8 cellular contexts compared by ENCODE assay signal in genomic region chr5:153896701-153897100, GRCh38.
DNase-seq lines count a peak whose midpoint lies in the region; ATAC-seq and TF ChIP-seq lines count a peak whose summit lies in the region.

No MANE protein-coding gene starts in this region.

- H3K36me3 ChIP-seq in SJCRH30: no peaks in the 10 kb centered on the region

- H3K9me3 ChIP-seq in SJCRH30 (replicated peaks): no peaks in the 10 kb centered on the region

- peak; percentile 97 for ATAC-seq in GM18867 (IDR thresholded peaks at IDR 0.05; ENCODE audit: unreplicated experiment)
- ATAC-seq in HG02678 (IDR thresholded peaks at IDR 0.05; ENCODE audit: unreplicated experiment): peak; percentile 96

- DNase-seq in NCI-H128 (lab: John Stamatoyannopoulos, UW; ENCODE audit: unreplicated experiment) (peak; percentile 41), fibroblast of mammary gland (ENCODE audit: low read depth) (peak; percentile 85), SJCRH30 (no peak)
- no peak for DNase-seq in central memory CD4-positive, alpha-beta T cell
- no peak for DNase-seq in activated CD4-positive, alpha-beta T cell treated with anti-CD3 and anti-CD28 coated beads, Interleukin-2, amount 50 U/mL, for 1 hour
- DNase-seq in activated CD8-positive, alpha-beta memory T cell treated with anti-CD3 and anti-CD28 coated beads, Interleukin-2, amount 50 U/mL, for 4 hours: no peak

- no peaks in the 10 kb centered on the region for H3K4me1 ChIP-seq in SJCRH30

- H3K27ac ChIP-seq in SJCRH30: no peak overlapping the region

- no peak overlapping the region for H3K4me3 ChIP-seq in fibroblast of mammary gland (ENCODE audit: control insufficient read depth, low read depth, low read length)
- no peak overlapping the region for H3K4me3 ChIP-seq in SJCRH30

- H3K27me3 ChIP-seq in SJCRH30: no peaks in the 10 kb centered on the region; the same call in 1 of the 2 replicates

- no peak for TF ChIP-seq CTCF in fibroblast of mammary gland (conservative IDR thresholded peaks at IDR 0.05; ENCODE audit: control insufficient read depth, insufficient read depth, low read depth, low read length)

Comparison
In these comparisons a context has a peak if more than half of its experiments do, and no peak if none do; other contexts are left out.
1. DNase-seq: peak in NCI-H128 (single experiment) and fibroblast of mammary gland (single experiment); none in SJCRH30 (0 of 2), central memory CD4-positive, alpha-beta T cell (single experiment), activated CD4-positive, alpha-beta T cell treated with anti-CD3 and anti-CD28 coated beads, Interleukin-2, amount 50 U/mL, for 1 hour (single experiment) and activated CD8-positive, alpha-beta memory T cell treated with anti-CD3 and anti-CD28 coated beads, Interleukin-2, amount 50 U/mL, for 4 hours (single experiment).